ENCODE assay signal across 10 cellular contexts in the genomic region with DNA sequence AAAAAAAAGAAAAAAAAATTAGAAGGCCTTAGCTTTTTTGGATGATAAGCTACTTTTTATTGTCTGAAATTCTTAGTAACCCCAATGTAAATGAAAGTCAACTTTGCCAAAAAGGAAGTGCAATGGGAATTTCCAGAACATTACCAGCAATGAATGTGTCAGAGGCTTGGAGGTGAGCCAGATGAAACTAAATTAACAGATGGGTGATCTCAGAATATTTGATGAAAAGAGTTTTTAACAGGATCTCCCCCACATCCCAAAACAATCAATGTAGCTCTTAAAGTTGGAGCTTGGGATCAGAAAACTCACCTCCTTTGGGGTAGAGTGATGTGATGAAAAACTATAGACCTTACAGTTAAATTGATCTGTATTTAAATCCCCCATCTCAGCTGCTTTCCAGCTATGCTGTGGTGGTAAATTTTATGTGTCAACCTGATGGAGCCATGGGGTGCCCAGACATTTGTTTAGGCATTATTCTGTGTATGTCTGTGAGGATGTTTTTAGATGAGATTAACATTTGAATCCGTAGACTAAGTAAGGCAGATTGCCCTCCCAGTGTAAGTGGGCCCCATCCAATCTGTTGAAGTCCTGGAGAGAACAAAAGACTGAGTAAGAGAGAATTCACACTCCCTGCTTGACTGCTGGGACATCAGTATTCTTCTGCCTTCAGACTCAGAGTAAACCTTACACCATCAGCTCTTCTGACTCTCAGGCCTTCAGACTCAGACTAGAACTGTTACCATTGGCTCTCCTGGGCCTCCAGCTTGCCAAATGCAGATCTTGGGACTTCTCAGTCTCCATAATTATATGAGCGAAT.
A peak's percentile ranks its signal among the peaks of the same experiment; 100 is the strongest.
DNase-seq lines count a peak whose midpoint lies in the region; ATAC-seq, FAIRE-seq and TF ChIP-seq lines count a peak whose summit lies in the region.
"Had no signal": no experiment of that assay in that cellular context is flagged by ENCODE, and none has a peak within 500 bp of the region (broad histone marks: within the 10 kb centered on the region; RNA-seq: fewer than 3 reads in every experiment).

No MANE protein-coding gene starts in this region.

- H3K27ac ChIP-seq in psoas muscle: peak overlapping the region; percentile 21

- H3K9me3 ChIP-seq in psoas muscle: no peaks in the 10 kb centered on the region

- H3K27me3 ChIP-seq in psoas muscle (ENCODE audit: insufficient read depth in 3 of 3, low read length in 2 of 3): no peaks in the 10 kb centered on the region

- no peak for TF ChIP-seq POLR2A in GM12891 (IDR thresholded peaks at IDR 0.05; ENCODE audit: low read depth, low read length)

- H3K36me3 ChIP-seq in psoas muscle (ENCODE audit: insufficient read depth in 1 of 2, low read depth in 1 of 2): no peaks in the 10 kb centered on the region

- DNase-seq in GM12891 (ENCODE audit: insufficient read length, low spot score) (no peak), NCI-H226 (peak; percentile 81), psoas muscle (no peak), middle frontal gyrus (ENCODE audit: extremely low spot score, low spot score) (no peak), hippocampal formation (lab: John Stamatoyannopoulos, UW) (no peak)
- DNase-seq: central memory CD4-positive, alpha-beta T cell; stimulated activated CD4-positive, alpha-beta T cell treated with anti-CD3 and anti-CD28 coated beads, Interleukin-4, amount 100 ng/mL, for 24 hours had no signal

- ATAC-seq in esophagus mucosa (peak; percentile 71), psoas muscle (no peak), GM18861 (IDR thresholded peaks at IDR 0.05; ENCODE audit: unreplicated experiment) (no peak), HG03571 (IDR thresholded peaks at IDR 0.05; ENCODE audit: unreplicated experiment) (no peak)

- 77 to 83% (median 83%) methylated on average over 2 of the region's 2 CpGs for WGBS in psoas muscle, 3 donors

- H3K4me1 ChIP-seq in psoas muscle: no peaks in the 10 kb centered on the region

- FAIRE-seq in GM12891 (lab: Jason Lieb, UNC): no peak

- H3K4me3 ChIP-seq in psoas muscle: no peak overlapping the region

- intact Hi-C loops in psoas muscle (cut with DNase I): no loop called here

- TF ChIP-seq CTCF in psoas muscle (IDR thresholded peaks at IDR 0.05): no peak

TF ChIP-seq in GM12891, 5 proteins besides CTCF, POLR2A, EP300 and RAD21:
- no peak for TF ChIP-seq POU2F2 (IDR thresholded peaks at IDR 0.05; ENCODE audit: low read depth, low read length)
- TF ChIP-seq SPI1 (IDR thresholded peaks at IDR 0.05; ENCODE audit: low read depth, low read length): peak; percentile 73
- TF ChIP-seq TAF1 (IDR thresholded peaks at IDR 0.05; ENCODE audit: low read depth, low read length): no peak
